14 cellular contexts compared by ENCODE assay signal in genomic region chr14:69138189-69138535, GRCh38. TPM values are rescaled to one million over a fixed set of nuclear protein-coding genes. Genes with fewer than 3 reads are reported as not detected.
DNase-seq lines count a peak whose midpoint lies in the region; ATAC-seq and TF ChIP-seq lines count a peak whose summit lies in the region.
"Had no signal": no experiment of that assay in that cellular context is flagged by ENCODE, and none has a peak within 500 bp of the region (broad histone marks: within the 10 kb centered on the region; RNA-seq: fewer than 3 reads in every experiment).

No MANE protein-coding gene starts in this region.

- DNase-seq in activated naive CD4-positive, alpha-beta T cell treated with anti-CD3 and anti-CD28 coated beads for 36 hours, result no peak
- no peak for DNase-seq in activated naive CD4-positive, alpha-beta T cell treated with anti-CD3 and anti-CD28 coated beads, Interleukin-2, amount 10 ng/mL, durations not matched to agents 7 days and 5 days
- DNase-seq in chondrocyte (ENCODE audit: low spot score) (no peak), kidney tubule cell (ENCODE audit: low spot score) (peak; percentile 39), thoracic aorta (ENCODE audit: low spot score) (no peak), NCI-H2227 (lab: John Stamatoyannopoulos, UW; ENCODE audit: unreplicated experiment) (no peak), NCI-H187 (lab: John Stamatoyannopoulos, UW) (no peak)
- DNase-seq: mucosa of descending colon, NCI-H2081, PC-9, WERI-Rb-1 had no signal

- intact Hi-C loops in activated naive CD4-positive, alpha-beta T cell treated with anti-CD3 and anti-CD28 coated beads for 36 hours (cut with micrococcal nuclease), result no loop called here

- H3K9me3 ChIP-seq in thoracic aorta, result no peaks in the 10 kb centered on the region
- H3K9me3 ChIP-seq: A549, mucosa of descending colon, tibial nerve had no signal

- TF ChIP-seq CTCF in chondrocyte (IDR thresholded peaks at IDR 0.05) (no peak), thoracic aorta (IDR thresholded peaks at IDR 0.05) (no peak)

- ATAC-seq in thoracic aorta (ENCODE audit: insufficient number of reproducible peaks, low FRiP score, low read depth), result peak; percentile 66
- ATAC-seq in HG03175 (IDR thresholded peaks at IDR 0.05; ENCODE audit: unreplicated experiment), result no peak
- ATAC-seq: A549, mucosa of descending colon had no signal

- H3K4me3 ChIP-seq in thoracic aorta, result no peak overlapping the region
- H3K4me3 ChIP-seq: A549, mucosa of descending colon, PC-9, tibial nerve had no signal

- no peaks in the 10 kb centered on the region for H3K27me3 Mint-ChIP-seq in activated naive CD4-positive, alpha-beta T cell treated with anti-CD3 and anti-CD28 coated beads for 36 hours (ENCODE audit: low read depth)
- no peaks in the 10 kb centered on the region for H3K27me3 Mint-ChIP-seq in activated naive CD4-positive, alpha-beta T cell treated with anti-CD3 and anti-CD28 coated beads, Interleukin-2, amount 10 ng/mL, durations not matched to agents 7 days and 5 days
- H3K27me3 Mint-ChIP-seq in chondrocyte (ENCODE audit: low read depth), result no peaks in the 10 kb centered on the region

- CTCF ChIA-PET in activated naive CD4-positive, alpha-beta T cell treated with anti-CD3 and anti-CD28 coated beads for 36 hours (lab: Charles Lee), result interaction anchor here (0.6 to 3.7 kb wide), 4 partner anchors 8 to 283 kb away, joined by 3 to 21 read pairs (median 5); no protein-coding TSS in a partner anchor
- CTCF ChIA-PET in activated naive CD4-positive, alpha-beta T cell treated with anti-CD3 and anti-CD28 coated beads, Interleukin-2, amount 10 ng/mL, durations not matched to agents 7 days and 5 days (lab: Charles Lee), result interaction anchor here (1.2 to 2.4 kb wide), 3 partner anchors 9 to 227 kb away, joined by 3 to 10 read pairs (median 4); no protein-coding TSS in a partner anchor

- H3K4me1 ChIP-seq in thoracic aorta (ENCODE audit: control insufficient read depth in 1 of 2, low read depth in 2 of 2), result peaks cover 23 to 40% of the 10 kb centered on the region in 2 donors

- H3K36me3 ChIP-seq in thoracic aorta, result no peaks in the 10 kb centered on the region
- H3K36me3 ChIP-seq: WERI-Rb-1 had no signal

- H3K27ac ChIP-seq in thoracic aorta, result peak overlapping the region; percentile 0 to 65
- H3K27ac ChIP-seq: A549, PC-9, WERI-Rb-1 had no signal

- peak overlapping the region; percentile 33 for H3K27ac Mint-ChIP-seq in activated naive CD4-positive, alpha-beta T cell treated with anti-CD3 and anti-CD28 coated beads for 36 hours
- no peak overlapping the region for H3K27ac Mint-ChIP-seq in activated naive CD4-positive, alpha-beta T cell treated with anti-CD3 and anti-CD28 coated beads, Interleukin-2, amount 10 ng/mL, durations not matched to agents 7 days and 5 days
- H3K27ac Mint-ChIP-seq in chondrocyte (ENCODE audit: unreplicated experiment), result peak overlapping the region; percentile 50

- no peaks in the 10 kb centered on the region for H3K27me3 ChIP-seq in thoracic aorta (replicated peaks; ENCODE audit: insufficient read depth)
- H3K27me3 ChIP-seq: tibial nerve had no signal

- H3K9me3 Mint-ChIP-seq in activated naive CD4-positive, alpha-beta T cell treated with anti-CD3 and anti-CD28 coated beads for 36 hours, result no peaks in the 10 kb centered on the region
- H3K9me3 Mint-ChIP-seq in activated naive CD4-positive, alpha-beta T cell treated with anti-CD3 and anti-CD28 coated beads, Interleukin-2, amount 10 ng/mL, durations not matched to agents 7 days and 5 days, result no peaks in the 10 kb centered on the region
- H3K9me3 Mint-ChIP-seq in chondrocyte (ENCODE audit: low read depth), result no peaks in the 10 kb centered on the region

- peaks cover 1% of the 10 kb centered on the region for H3K36me3 Mint-ChIP-seq in activated naive CD4-positive, alpha-beta T cell treated with anti-CD3 and anti-CD28 coated beads for 36 hours (ENCODE audit: low read depth)
- H3K36me3 Mint-ChIP-seq in activated naive CD4-positive, alpha-beta T cell treated with anti-CD3 and anti-CD28 coated beads, Interleukin-2, amount 10 ng/mL, durations not matched to agents 7 days and 5 days, result peaks cover 3% of the 10 kb centered on the region
- H3K36me3 Mint-ChIP-seq in chondrocyte (ENCODE audit: low read depth), result peaks cover 2% of the 10 kb centered on the region

- no peak overlapping the region for H3K4me3 Mint-ChIP-seq in activated naive CD4-positive, alpha-beta T cell treated with anti-CD3 and anti-CD28 coated beads for 36 hours
- H3K4me3 Mint-ChIP-seq in activated naive CD4-positive, alpha-beta T cell treated with anti-CD3 and anti-CD28 coated beads, Interleukin-2, amount 10 ng/mL, durations not matched to agents 7 days and 5 days, result no peak overlapping the region
- H3K4me3 Mint-ChIP-seq in chondrocyte (ENCODE audit: unreplicated experiment), result no peak overlapping the region

- H3K4me1 Mint-ChIP-seq in activated naive CD4-positive, alpha-beta T cell treated with anti-CD3 and anti-CD28 coated beads for 36 hours (ENCODE audit: low read depth), result peaks cover 66% of the 10 kb centered on the region
- no peaks in the 10 kb centered on the region for H3K4me1 Mint-ChIP-seq in activated naive CD4-positive, alpha-beta T cell treated with anti-CD3 and anti-CD28 coated beads, Interleukin-2, amount 10 ng/mL, durations not matched to agents 7 days and 5 days
- H3K4me1 Mint-ChIP-seq in chondrocyte (ENCODE audit: low read depth), result peaks cover 45% of the 10 kb centered on the region

RNA-seq across cellular contexts. Expression of gene DCAF5, which starts 14.8 kb away (rescaled TPM):
- 10 to 100 TPM; 34.5 to 35.1 TPM for total RNA-seq in activated naive CD4-positive, alpha-beta T cell treated with anti-CD3 and anti-CD28 coated beads for 36 hours
- total RNA-seq in chondrocyte (48.1 to 56.9 TPM (median 48.3 TPM) in 3 replicates), thoracic aorta (10 to 100 TPM; 37.6 to 42.0 TPM)

RNA-seq across cellular contexts. Expression of gene EXD2, which starts 53.1 kb away (rescaled TPM):
- 10 to 100 TPM; 11.8 to 12.7 TPM for total RNA-seq in activated naive CD4-positive, alpha-beta T cell treated with anti-CD3 and anti-CD28 coated beads for 36 hours
- 25.3 to 28.3 TPM (median 27.0 TPM) in 3 replicates for total RNA-seq in chondrocyte
- 10 to 100 TPM; 10.4 to 10.9 TPM for total RNA-seq in thoracic aorta
